Comparison of ENCODE assay signal across 2 cellular contexts in the genomic region with DNA sequence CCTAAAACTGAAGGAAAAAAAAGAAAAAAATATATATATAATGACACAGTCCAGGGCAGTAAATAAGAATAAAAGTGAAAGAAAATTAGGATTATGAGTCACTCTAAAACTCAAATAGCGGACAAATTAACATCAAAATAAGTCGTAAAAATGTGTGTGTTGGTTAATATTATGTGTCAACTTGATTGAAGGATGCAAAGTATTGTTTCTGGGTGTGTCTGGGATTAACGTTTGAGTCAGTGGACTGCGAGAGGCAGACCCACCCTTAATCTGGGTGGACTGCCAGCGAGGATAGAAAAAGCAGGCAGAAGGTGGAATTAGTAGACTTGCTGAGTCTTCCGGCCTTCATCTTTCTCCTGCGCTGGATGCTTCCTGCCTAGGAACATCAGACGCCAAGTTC.
TF ChIP-seq lines count a peak whose summit lies in the region.

No MANE protein-coding gene starts in this region.

TF ChIP-seq in GM23338, 12 proteins besides CTCF, POLR2A, EP300 and RAD21:
- TF ChIP-seq POLR2AphosphoS5 (IDR thresholded peaks at IDR 0.05; ENCODE audit: low read depth) (no peak), REST (IDR thresholded peaks at IDR 0.05; ENCODE audit: unreplicated experiment) (no peak), NANOG (IDR thresholded peaks at IDR 0.05; ENCODE audit: borderline replicate concordance) (no peak), STAT1 (IDR thresholded peaks at IDR 0.05; ENCODE audit: unreplicated experiment) (no peak), CREB1 (CRISPR knock-in tag; IDR thresholded peaks at IDR 0.05; ENCODE audit: low read depth) (no peak), ETS1 (IDR thresholded peaks at IDR 0.05) (no peak), ZNF114 (CRISPR knock-in tag; IDR thresholded peaks at IDR 0.05) (no peak), EZH2phosphoT487 (IDR thresholded peaks at IDR 0.05; ENCODE audit: unreplicated experiment) (no peak), EZH2 (IDR thresholded peaks at IDR 0.05; ENCODE audit: low read depth, unreplicated experiment) (no peak), JUNB (IDR thresholded peaks at IDR 0.05; ENCODE audit: unreplicated experiment) (no peak)

TF ChIP-seq in H1, 55 proteins besides CTCF, POLR2A, EP300 and RAD21:
- TF ChIP-seq HDAC6 (IDR thresholded peaks at IDR 0.05; ENCODE audit: low read depth, low read length) (no peak), CHD2 (IDR thresholded peaks at IDR 0.05; ENCODE audit: low read length) (no peak), TCF12 (IDR thresholded peaks at IDR 0.05; ENCODE audit: low read depth, low read length) (no peak), POU5F1 (IDR thresholded peaks at IDR 0.05; ENCODE audit: low read depth, low read length) (no peak), JUND (IDR thresholded peaks at IDR 0.05; ENCODE audit: low read length) (no peak), EZH2 (IDR thresholded peaks at IDR 0.05; ENCODE audit: low read depth, low read length, severe bottlenecking) (no peak), SAP30 (IDR thresholded peaks at IDR 0.05; ENCODE audit: insufficient read depth, insufficient replicate concordance, low read length) (no peak), MAFK (IDR thresholded peaks at IDR 0.05; ENCODE audit: low read depth, low read length) (no peak), HDAC2 (IDR thresholded peaks at IDR 0.05; ENCODE audit: borderline replicate concordance in 1 of 2, low read depth in 2 of 2, low read length in 2 of 2) (no peak)
- TF ChIP-seq, protein P1, sequence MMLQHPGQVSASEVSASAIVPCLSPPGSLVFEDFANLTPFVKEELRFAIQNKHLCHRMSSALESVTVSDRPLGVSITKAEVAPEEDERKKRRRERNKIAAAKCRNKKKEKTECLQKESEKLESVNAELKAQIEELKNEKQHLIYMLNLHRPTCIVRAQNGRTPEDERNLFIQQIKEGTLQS (IDR thresholded peaks at IDR 0.05; ENCODE audit: insufficient read depth, low read depth, low read length): no peak
